19 cellular contexts compared by ENCODE assay signal in genomic region chr1:17102232-17102631, GRCh38. TPM values are rescaled to one million over a fixed set of nuclear protein-coding genes. Genes with fewer than 3 reads are reported as not detected.
"Had no signal": no experiment of that assay in that cellular context is flagged by ENCODE, and none has a peak within 500 bp of the region (broad histone marks: within the 10 kb centered on the region; RNA-seq: fewer than 3 reads in every experiment).

No MANE protein-coding gene starts in this region.

- ATAC-seq: heart right ventricle, left cardiac atrium, left ventricle myocardium superior had no signal

- H3K4me2 ChIP-seq: smooth muscle cell had no signal

- H3K27ac ChIP-seq: coronary artery, heart right ventricle, right atrium auricular region, suprapubic skin, tibial artery, upper lobe of left lung, uterus had no signal

- H3K4me3 ChIP-seq: coronary artery, heart right ventricle, lung, right atrium auricular region, smooth muscle cell, suprapubic skin, tibial artery, upper lobe of left lung, uterus had no signal

- H3K4me1 ChIP-seq: right atrium auricular region, uterus had no signal

- H3K27me3 ChIP-seq: right atrium auricular region, tibial artery, upper lobe of left lung, uterus had no signal

- DNase-seq: effector CD8-positive, alpha-beta T cell; foreskin melanocyte; heart right ventricle; kidney; left cardiac atrium; left ventricle myocardium superior; mesenchymal stem cell; midbrain; posterior cingulate gyrus; stimulated activated CD4-positive, alpha-beta T cell treated with anti-CD3 and anti-CD28 coated beads, Interleukin-2, amount 100 ng/mL, for 48 hours; stimulated activated naive CD4-positive, alpha-beta T cell treated with Interleukin-2 at 50 U/mL for 16 hours; tibial artery; upper lobe of left lung; uterus had no signal

- H3K36me3 ChIP-seq: right atrium auricular region, suprapubic skin, tibial artery, upper lobe of left lung, uterus had no signal

- H3K9me3 ChIP-seq: heart right ventricle, right atrium auricular region, suprapubic skin, tibial artery, upper lobe of left lung, uterus had no signal

RNA-seq across cellular contexts. Expression of gene PADI2, which starts 17.0 kb away (rescaled TPM):
- total RNA-seq: smooth muscle cell had no signal
